ENCODE assay signal across 6 cellular contexts in the genomic region with DNA sequence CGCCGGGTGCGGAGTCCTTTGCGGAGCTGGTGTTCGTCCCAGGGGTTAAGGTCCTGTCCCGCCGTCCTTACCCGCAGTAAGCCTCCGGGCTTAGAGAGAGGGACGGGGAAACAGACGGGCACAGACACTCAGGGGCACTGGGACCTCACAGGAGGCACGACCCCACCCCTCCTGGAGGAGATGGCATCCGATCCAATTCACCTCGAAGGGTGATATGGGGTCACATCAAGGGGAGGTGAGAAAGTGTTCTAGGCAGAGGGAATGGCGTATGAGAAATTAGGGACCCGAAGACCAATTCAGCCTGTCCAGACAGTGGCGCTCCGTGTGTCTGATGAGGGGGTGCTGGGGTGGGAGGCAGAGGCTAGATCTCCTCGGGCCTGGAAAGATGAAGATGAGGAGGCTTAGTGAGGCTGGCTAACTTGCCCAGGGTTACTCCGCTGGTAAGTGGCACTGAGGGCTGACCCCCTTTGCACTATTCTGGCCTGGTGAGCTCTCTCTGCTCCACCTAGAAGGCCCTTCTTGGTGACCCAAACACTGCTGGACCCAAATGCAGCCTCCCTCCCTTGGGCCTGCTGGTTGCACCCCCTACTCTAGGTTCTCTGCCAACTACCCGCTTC. TPM values are rescaled to one million over a fixed set of nuclear protein-coding genes. Genes with fewer than 3 reads are reported as not detected.
A peak's percentile ranks its signal among the peaks of the same experiment; 100 is the strongest.
DNase-seq lines count a peak whose midpoint lies in the region; TF ChIP-seq lines count a peak whose summit lies in the region.

No MANE protein-coding gene starts in this region.

- TF ChIP-seq CTCF in A673 (conservative IDR thresholded peaks at IDR 0.05; ENCODE audit: low read depth, low read length) (no peak), RWPE1 (conservative IDR thresholded peaks at IDR 0.05; ENCODE audit: low read depth) (no peak)

- H3K27me3 ChIP-seq in A673 (replicated peaks; ENCODE audit: insufficient read depth, low read depth, low read length, poor library complexity): no peaks in the 10 kb centered on the region

- H3K36me3 ChIP-seq in A673 (ENCODE audit: insufficient read depth, low read length, poor library complexity, severe bottlenecking): no peaks in the 10 kb centered on the region

- POLR2A ChIA-PET in A673 (lab: Charles Lee; ENCODE audit: low non-redundant PET): no interaction called here
- POLR2A ChIA-PET in RWPE1 (lab: Yijun Ruan, JAX; ENCODE audit: low non-redundant PET): no interaction called here

- peak overlapping the region; percentile 48 for H3K4me3 ChIP-seq in A673 (ENCODE audit: low read depth, low read length, poor library complexity, severe bottlenecking)
- H3K4me3 ChIP-seq in iPS-18c (ENCODE audit: insufficient read depth, low read depth, low read length): peak overlapping the region; percentile 58; the same call in 1 of the 2 replicates

- peaks cover 6% of the 10 kb centered on the region for H3K4me1 ChIP-seq in A673 (ENCODE audit: insufficient read depth, low read length, poor library complexity, severe bottlenecking)

- H3K9me3 ChIP-seq in A673 (ENCODE audit: low read depth, low read length, poor library complexity, severe bottlenecking) (no peaks in the 10 kb centered on the region), iPS-18c (ENCODE audit: control insufficient read depth, insufficient read depth, low read length) (no peaks in the 10 kb centered on the region)

- intact Hi-C loops in A673 (cut with micrococcal nuclease; ENCODE audit: unreplicated experiment): no loop called here

- BruUV-seq in A673 (replicated peaks; lab: Mats Ljungman, UMichigan): no TSS peak

- H3K27ac ChIP-seq in A673 (ENCODE audit: low read depth, low read length, poor library complexity, severe bottlenecking): peak overlapping the region; percentile 98
- H3K27ac ChIP-seq in RWPE1: peak overlapping the region; percentile 94

- CTCF ChIA-PET in A673 (lab: Charles Lee) (no interaction called here), RWPE1 (lab: Yijun Ruan, JAX) (interaction anchor here (0.6 to 1.0 kb wide), 3 partner anchors 11 to 463 kb away, joined by 3 read pairs; no protein-coding TSS in a partner anchor)

- in situ Hi-C loops in ACHN (cut with HindIII; ENCODE audit: low pct_ligation_motif_present, low pct_unique_long_range_greater_than_20kb, low sequenced_read_pairs) (no loop called here), G401 (cut with HindIII; ENCODE audit: low sequenced_read_pairs) (no loop called here)

- DNase-seq in A673 (ENCODE audit: low spot score): no peak
- DNase-seq in RWPE1 (ENCODE audit: low spot score): no peak
- no peak for DNase-seq in ACHN
- no peak for DNase-seq in G401 (ENCODE audit: low spot score)
- no peak for DNase-seq in DMS153 (lab: John Stamatoyannopoulos, UW)

RNA-seq across cellular contexts. Expression of gene BTBD19, which starts 12.1 kb away (rescaled TPM):
- total RNA-seq in A673 (2021): 10.3 and 12.6 TPM in 2 replicates
- 1.1 and 1.3 TPM in 2 replicates for total RNA-seq in G401 (2014; rRNA removed; shearing (Covaris generic))

RNA-seq across cellular contexts. Expression of gene DYNLT4, which starts 13.3 kb away (rescaled TPM):
- 0.44 and 0.54 TPM in 2 replicates for total RNA-seq in A673 (2021)
- 2.9 and 14.6 TPM in 2 replicates for total RNA-seq in G401 (2014; rRNA removed; shearing (Covaris generic))

RNA-seq across cellular contexts. Expression of gene PLK3, which starts 20.3 kb away (rescaled TPM):
- total RNA-seq in A673 (2021): 10.8 and 15.6 TPM in 2 replicates
- 8.0 and 8.5 TPM in 2 replicates for total RNA-seq in G401 (2014; rRNA removed; shearing (Covaris generic))

RNA-seq across cellular contexts. Expression of gene PTCH2, which starts 22.6 kb away (rescaled TPM):
- total RNA-seq in A673 (2021): 2.3 and 3.2 TPM in 2 replicates
- 0.18 and 0.27 TPM in 2 replicates for total RNA-seq in G401 (2014; rRNA removed; shearing (Covaris generic))

RNA-seq across cellular contexts. Expression of gene BEST4, which starts 32.5 kb away (rescaled TPM):
- total RNA-seq in A673 (2021): not detected in 2 replicates
- total RNA-seq in G401 (2014; rRNA removed; shearing (Covaris generic)): 2.2 and 2.3 TPM in 2 replicates
